In the genomic region with DNA sequence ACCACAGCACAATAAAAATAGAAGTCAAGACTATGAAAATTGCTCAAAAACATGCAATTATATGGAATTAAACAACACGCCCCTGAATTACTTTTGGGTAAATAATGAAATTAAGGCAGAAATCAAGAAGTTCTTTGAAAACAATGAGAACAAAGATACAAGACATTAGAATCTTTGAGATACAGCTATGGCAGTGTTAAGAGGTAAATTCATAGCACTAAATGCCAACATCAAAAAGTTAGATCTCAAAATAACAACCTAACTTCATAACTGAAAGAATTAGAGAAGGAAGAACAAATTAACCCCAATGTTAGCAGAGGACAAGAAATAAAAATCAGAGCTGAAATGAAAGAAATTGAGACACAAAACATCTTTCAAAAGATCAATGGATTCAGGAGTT, we compare ENCODE assay signal across 26 cellular contexts.
"Had no signal": no experiment of that assay in that cellular context is flagged by ENCODE, and none has a peak within 500 bp of the region (broad histone marks: within the 10 kb centered on the region; RNA-seq: fewer than 3 reads in every experiment).

No MANE protein-coding gene starts in this region.

- H3K4me3 Mint-ChIP-seq: dendritic cell treated with granulocyte-macrophage colony-stimulating factor and Interleukin-4, amounts not matched to agents 40 ng/mL and 50 ng/mL, for 4 days; effector memory CD8-positive, alpha-beta T cell; mesothelial cell of epicardium had no signal

- H3K27me3 ChIP-seq: colonic mucosa, esophagus squamous epithelium, gastrocnemius medialis, heart right ventricle, left lung had no signal

- DNase-seq: colonic mucosa; cortex of kidney; effector CD8-positive, alpha-beta T cell; effector memory CD8-positive, alpha-beta T cell; erythroblast; esophagus squamous epithelium; foreskin fibroblast; foreskin melanocyte; gastrocnemius medialis; glutamatergic neuron; head of caudate nucleus; heart right ventricle; hippocampal formation; left cardiac atrium; left lung; left ventricle myocardium superior; lower lobe of right lung; mesenchymal stem cell; mucosa of descending colon; naive B cell had no signal

- H3K27ac ChIP-seq: colonic mucosa, epithelial cell of prostate, esophagus squamous epithelium, gastrocnemius medialis, heart right ventricle, left lung, lower lobe of right lung had no signal

- H3K36me3 ChIP-seq: colonic mucosa had no signal

- H3K27ac Mint-ChIP-seq: dendritic cell treated with granulocyte-macrophage colony-stimulating factor and Interleukin-4, amounts not matched to agents 40 ng/mL and 50 ng/mL, for 4 days; effector memory CD8-positive, alpha-beta T cell; mesothelial cell of epicardium had no signal

- H3K9me3 ChIP-seq: colonic mucosa, gastrocnemius medialis had no signal

- H3K4me1 Mint-ChIP-seq: mesothelial cell of epicardium had no signal

- H3K27me3 Mint-ChIP-seq: dendritic cell treated with granulocyte-macrophage colony-stimulating factor and Interleukin-4, amounts not matched to agents 40 ng/mL and 50 ng/mL, for 4 days; effector memory CD8-positive, alpha-beta T cell; naive B cell had no signal

- ATAC-seq: effector memory CD8-positive, alpha-beta T cell; esophagus mucosa; gastrocnemius medialis; heart right ventricle; left cardiac atrium; left lung; left ventricle myocardium superior; lower lobe of right lung; mucosa of descending colon had no signal

- H3K4me1 ChIP-seq: colonic mucosa, esophagus squamous epithelium, gastrocnemius medialis, heart right ventricle, left lung, lower lobe of right lung had no signal

- H3K4me3 ChIP-seq: colonic mucosa, esophagus squamous epithelium, gastrocnemius medialis, heart right ventricle, left lung, lower lobe of right lung, mucosa of descending colon had no signal

- FAIRE-seq: islet of Langerhans, keratinocyte had no signal
